19 cellular contexts compared by ENCODE assay signal in the genomic region with DNA sequence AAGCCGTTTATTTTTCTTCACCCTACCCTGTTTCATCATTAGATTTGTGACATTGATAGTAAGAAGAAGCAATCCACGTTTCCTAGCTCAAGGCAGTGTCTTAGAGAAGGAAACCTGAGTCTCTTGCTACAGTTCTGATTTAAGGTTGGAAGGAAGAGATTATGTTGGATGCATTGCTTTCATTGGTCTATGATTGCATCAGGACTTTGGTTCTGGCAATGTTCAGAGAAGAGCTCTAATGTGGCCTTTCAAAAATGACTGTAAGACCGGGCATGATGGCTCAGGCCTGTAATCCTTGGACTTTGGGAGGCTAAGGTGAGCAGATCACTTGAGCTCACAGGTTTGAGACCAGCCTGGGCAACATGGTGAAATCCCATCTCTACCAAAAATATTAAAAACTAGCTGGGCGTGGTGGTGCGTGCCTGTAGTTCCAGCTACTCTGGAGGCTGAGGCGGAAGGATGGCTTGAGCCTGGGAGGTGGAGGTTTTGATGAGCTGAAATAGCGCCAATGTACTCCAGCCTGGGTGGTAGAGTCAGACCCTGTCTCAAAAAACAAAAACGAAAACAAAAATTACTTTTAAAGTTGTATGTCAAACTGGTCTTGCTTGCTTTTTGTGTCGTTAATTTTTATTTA. TPM values are rescaled to one million over a fixed set of nuclear protein-coding genes. Genes with fewer than 3 reads are reported as not detected.
DNase-seq lines count a peak whose midpoint lies in the region; ATAC-seq and TF ChIP-seq lines count a peak whose summit lies in the region.
"Had no signal": no experiment of that assay in that cellular context is flagged by ENCODE, and none has a peak within 500 bp of the region (broad histone marks: within the 10 kb centered on the region; RNA-seq: fewer than 3 reads in every experiment).

No MANE protein-coding gene starts in this region.

- no peak overlapping the region for H3K4me2 ChIP-seq in HCT116 (ENCODE audit: low read length)

- DNase-seq in activated T-cell treated with anti-CD3 and anti-CD28 coated beads, Interleukin-2, amount 50 U/mL, for 24 hours: no peak
- no peak for DNase-seq in activated T-cell treated with anti-CD3 and anti-CD28 coated beads, Interleukin-2, amount 50 U/mL, for 1 hour
- no peak for DNase-seq in HCT116 (ENCODE audit: low read depth, low spot score)
- no peak for DNase-seq in activated CD8-positive, alpha-beta T cell treated with anti-CD3 and anti-CD28 coated beads, Interleukin-2, amount 10 ng/mL, durations not matched to agents 7 days and 5 days
- DNase-seq in fibroblast of villous mesenchyme (ENCODE audit: low read depth): peak; percentile 27
- no peak for DNase-seq in right cardiac atrium
- no peak for DNase-seq in left colon
- DNase-seq: Caco-2; dermis blood vessel endothelial cell; NCI-H1048; NCI-H2029; NCI-H446 treated with DMSO at 0.1 percent for 48 hours; NK-92 treated with Interleukin-12 subunit alpha and Interleukin-12 subunit beta, amount 100 ng/mL, for 24 hours; retina; stimulated activated CD4-positive, alpha-beta T cell treated with anti-CD3 and anti-CD28 coated beads, Interleukin-15, amount 100 ng/mL, for 24 hours; stimulated activated naive B cell treated with anti-CD40 and anti-IgM and Interleukin-4, amounts not matched to agents 10 μg/mL and 1 μg/mL and 100 μg/mL, for 72 hours had no signal

- no peaks in the 10 kb centered on the region for H3K9me3 ChIP-seq in HCT116 (ENCODE audit: control insufficient read depth in 1 of 2, insufficient read depth in 1 of 2, low read depth in 1 of 2, low read length in 2 of 2)
- H3K9me3 ChIP-seq in right cardiac atrium (ENCODE audit: control insufficient read depth, low read length): no peaks in the 10 kb centered on the region
- H3K9me3 ChIP-seq: Caco-2 had no signal

- H3K4me3 Mint-ChIP-seq in activated T-cell treated with anti-CD3 and anti-CD28 coated beads, Interleukin-2, amount 50 U/mL, for 24 hours: peak overlapping the region; percentile 44
- peak overlapping the region; percentile 62 for H3K4me3 Mint-ChIP-seq in activated CD8-positive, alpha-beta T cell treated with anti-CD3 and anti-CD28 coated beads, Interleukin-2, amount 10 ng/mL, durations not matched to agents 7 days and 5 days
- H3K4me3 Mint-ChIP-seq: stimulated activated naive B cell treated with anti-CD40 and anti-IgM and Interleukin-4, amounts not matched to agents 10 μg/mL and 1 μg/mL and 100 μg/mL, for 72 hours; type B pancreatic cell had no signal

- H3K4me3 ChIP-seq in HCT116 (replicated peaks in 1 of 2; ENCODE audit: low read depth in 1 of 2, low read length in 2 of 2): no peak overlapping the region
- H3K4me3 ChIP-seq in fibroblast of villous mesenchyme (ENCODE audit: low read depth, low read length): no peak overlapping the region
- H3K4me3 ChIP-seq in right cardiac atrium (ENCODE audit: low read length): no peak overlapping the region

- H3K4me1 Mint-ChIP-seq in activated T-cell treated with anti-CD3 and anti-CD28 coated beads, Interleukin-2, amount 50 U/mL, for 24 hours (ENCODE audit: low read depth): peaks cover 59% of the 10 kb centered on the region
- H3K4me1 Mint-ChIP-seq in activated CD8-positive, alpha-beta T cell treated with anti-CD3 and anti-CD28 coated beads, Interleukin-2, amount 10 ng/mL, durations not matched to agents 7 days and 5 days (ENCODE audit: low read depth): peaks cover 54% of the 10 kb centered on the region

- no TSS peak for BruUV-seq in HCT116 (replicated peaks; lab: Mats Ljungman, UMichigan)

- RAD21 ChIA-PET in HCT116 (lab: Charles Lee; ENCODE audit: low non-redundant PET in 1 of 2, low total read pairs in 2 of 2, uncharacterized antibody in 2 of 2, unreplicated experiment in 2 of 2): no interaction called here

- 93% methylated on average over 9 of the region's 9 CpGs for WGBS in right cardiac atrium

- H2AFZ ChIP-seq in HCT116 (ENCODE audit: low read depth, low read length, poor library complexity, severe bottlenecking): no peak overlapping the region

- H3K9me2 ChIP-seq in HCT116 (ENCODE audit: insufficient read depth): no peaks in the 10 kb centered on the region

- H3K27me3 ChIP-seq in HCT116 (ENCODE audit: insufficient read depth, low read length) (no peaks in the 10 kb centered on the region), right cardiac atrium (ENCODE audit: control insufficient read depth, insufficient read depth) (no peaks in the 10 kb centered on the region)

- POLR2A ChIA-PET in HCT116 (lab: Charles Lee): no interaction called here
- POLR2A ChIA-PET in activated CD8-positive, alpha-beta T cell treated with anti-CD3 and anti-CD28 coated beads, Interleukin-2, amount 10 ng/mL, durations not matched to agents 7 days and 5 days (lab: Charles Lee): interaction anchor here (0.6 kb wide), 1 partner anchor 25 kb away, joined by 6 read pairs; no protein-coding TSS in a partner anchor

- no peak for TF ChIP-seq POLR2A in HCT116 (IDR thresholded peaks at IDR 0.05; ENCODE audit: borderline replicate concordance, extremely low read depth, insufficient read depth, insufficient read length)

- intact Hi-C loops in HCT116 (cut with micrococcal nuclease) (no loop called here), right cardiac atrium (cut with DNase I) (no loop called here), left colon (cut with DNase I, micrococcal nuclease) (no loop called here)

- H3K36me3 Mint-ChIP-seq in activated T-cell treated with anti-CD3 and anti-CD28 coated beads, Interleukin-2, amount 50 U/mL, for 24 hours (ENCODE audit: low read depth): peaks cover 12% of the 10 kb centered on the region
- peaks cover 44% of the 10 kb centered on the region for H3K36me3 Mint-ChIP-seq in activated CD8-positive, alpha-beta T cell treated with anti-CD3 and anti-CD28 coated beads, Interleukin-2, amount 10 ng/mL, durations not matched to agents 7 days and 5 days (ENCODE audit: low read depth)

- H3K4me1 ChIP-seq in HCT116 (ENCODE audit: control insufficient read depth in 1 of 2, insufficient read depth in 2 of 2, low read length in 2 of 2) (peaks cover 5 to 13% of the 10 kb centered on the region in 2 experiments; a peak in 3 of 4 replicates), right cardiac atrium (ENCODE audit: control insufficient read depth, insufficient read depth, low read length) (no peaks in the 10 kb centered on the region)

- TF ChIP-seq RAD21 in HCT116 (IDR thresholded peaks at IDR 0.05; ENCODE audit: low read depth): no peak

- no peaks in the 10 kb centered on the region for H3K36me3 ChIP-seq in HCT116 (ENCODE audit: control insufficient read depth in 1 of 2, insufficient read depth in 2 of 2, low read length in 2 of 2)

- no peaks in the 10 kb centered on the region for H3K27me3 Mint-ChIP-seq in activated T-cell treated with anti-CD3 and anti-CD28 coated beads, Interleukin-2, amount 50 U/mL, for 24 hours
- H3K27me3 Mint-ChIP-seq in activated CD8-positive, alpha-beta T cell treated with anti-CD3 and anti-CD28 coated beads, Interleukin-2, amount 10 ng/mL, durations not matched to agents 7 days and 5 days (ENCODE audit: low read depth): no peaks in the 10 kb centered on the region
- H3K27me3 Mint-ChIP-seq: stimulated activated naive B cell treated with anti-CD40 and anti-IgM and Interleukin-4, amounts not matched to agents 10 μg/mL and 1 μg/mL and 100 μg/mL, for 72 hours; type B pancreatic cell had no signal

- no peaks in the 10 kb centered on the region for H4K20me1 ChIP-seq in HCT116 (ENCODE audit: insufficient read depth)

- H3K27ac ChIP-seq in HCT116 (ENCODE audit: low read depth, low read length) (no peak overlapping the region), right cardiac atrium (ENCODE audit: low read length) (no peak overlapping the region)

- H3K79me2 ChIP-seq in HCT116 (ENCODE audit: insufficient read depth, low read length): no peaks in the 10 kb centered on the region; the same call in 1 of the 2 replicates

- TF ChIP-seq CTCF in HCT116 (IDR thresholded peaks at IDR 0.05 in 2 of 3, conservative IDR thresholded peaks at IDR 0.05 in 1 of 3; ENCODE audit: borderline replicate concordance in 1 of 3, insufficient read depth in 1 of 3, low read depth in 2 of 3, low read length in 2 of 3): no peak
- no peak for TF ChIP-seq CTCF in fibroblast of villous mesenchyme (IDR thresholded peaks at IDR 0.05; ENCODE audit: insufficient read depth, low read depth, low read length)

- H3K9me3 Mint-ChIP-seq in activated T-cell treated with anti-CD3 and anti-CD28 coated beads, Interleukin-2, amount 50 U/mL, for 24 hours: no peaks in the 10 kb centered on the region
- peaks cover 4% of the 10 kb centered on the region for H3K9me3 Mint-ChIP-seq in activated CD8-positive, alpha-beta T cell treated with anti-CD3 and anti-CD28 coated beads, Interleukin-2, amount 10 ng/mL, durations not matched to agents 7 days and 5 days (ENCODE audit: insufficient read depth)
- H3K9me3 Mint-ChIP-seq: stimulated activated naive B cell treated with anti-CD40 and anti-IgM and Interleukin-4, amounts not matched to agents 10 μg/mL and 1 μg/mL and 100 μg/mL, for 72 hours; type B pancreatic cell had no signal

- ATAC-seq in HCT116 (no peak), right cardiac atrium (no peak), GM19351 (IDR thresholded peaks at IDR 0.05; ENCODE audit: unreplicated experiment) (no peak), left colon (no peak)
- ATAC-seq in activated CD8-positive, alpha-beta T cell treated with anti-CD3 and anti-CD28 coated beads, Interleukin-2, amount 10 ng/mL, durations not matched to agents 7 days and 5 days: no peak
- ATAC-seq: left lobe of liver; stimulated activated naive B cell treated with anti-CD40 and anti-IgM and Interleukin-4, amounts not matched to agents 10 μg/mL and 1 μg/mL and 100 μg/mL, for 72 hours had no signal

- CTCF ChIA-PET in HCT116 (lab: Charles Lee): no interaction called here
- CTCF ChIA-PET in activated CD8-positive, alpha-beta T cell treated with anti-CD3 and anti-CD28 coated beads, Interleukin-2, amount 10 ng/mL, durations not matched to agents 7 days and 5 days (lab: Charles Lee): interaction anchor here (0.8 to 5.5 kb wide), 3 partner anchors 9 to 51 kb away, joined by 3 to 29 read pairs (median 3); no protein-coding TSS in a partner anchor

- H3K9ac ChIP-seq in HCT116 (ENCODE audit: low read length): no peak overlapping the region

- peak overlapping the region; percentile 82 for H3K27ac Mint-ChIP-seq in activated T-cell treated with anti-CD3 and anti-CD28 coated beads, Interleukin-2, amount 50 U/mL, for 24 hours
- H3K27ac Mint-ChIP-seq in activated CD8-positive, alpha-beta T cell treated with anti-CD3 and anti-CD28 coated beads, Interleukin-2, amount 10 ng/mL, durations not matched to agents 7 days and 5 days: peak overlapping the region; percentile 67
- H3K27ac Mint-ChIP-seq: stimulated activated naive B cell treated with anti-CD40 and anti-IgM and Interleukin-4, amounts not matched to agents 10 μg/mL and 1 μg/mL and 100 μg/mL, for 72 hours; type B pancreatic cell had no signal

TF ChIP-seq in HCT116, 20 proteins besides CTCF, POLR2A, EP300 and RAD21 (continues in another document):
- TF ChIP-seq CEBPB (IDR thresholded peaks at IDR 0.05; ENCODE audit: low read depth): peak; percentile 56

RNA-seq across cellular contexts. Expression of a gene that starts 4.1 kb away (rescaled TPM):
- total RNA-seq in HCT116 (2021; ENCODE audit: unreplicated experiment) (40.6 TPM), fibroblast of villous mesenchyme (79.9 and 91.5 TPM in 2 replicates), right cardiac atrium (100 to 1,000 TPM; 118 to 172 (median 137) TPM), left colon (10 to 100 TPM; 46.6 to 53.6 TPM)
- 23.4 TPM in 2 replicates for polyA plus RNA-seq in HCT116 (2012)
- 100 to 1,000 TPM; 187 to 210 TPM for total RNA-seq in activated CD8-positive, alpha-beta T cell treated with anti-CD3 and anti-CD28 coated beads, Interleukin-2, amount 10 ng/mL, durations not matched to agents 7 days and 5 days
- polyA plus RNA-seq in right cardiac atrium: 135 TPM
